ENCODE assay signal across 18 cellular contexts in genomic region chr10:124653311-124653710, GRCh38.
DNase-seq lines count a peak whose midpoint lies in the region; ATAC-seq, FAIRE-seq and TF ChIP-seq lines count a peak whose summit lies in the region.
"Had no signal": no experiment of that assay in that cellular context is flagged by ENCODE, and none has a peak within 500 bp of the region (broad histone marks: within the 10 kb centered on the region; RNA-seq: fewer than 3 reads in every experiment).

No MANE protein-coding gene starts in this region.

- TF ChIP-seq POLR2A in heart left ventricle (IDR thresholded peaks at IDR 0.05) (no peak), uterus (IDR thresholded peaks at IDR 0.05) (no peak)

- no peaks in the 10 kb centered on the region for H3K9me3 ChIP-seq in heart left ventricle
- no peaks in the 10 kb centered on the region for H3K9me3 ChIP-seq in psoas muscle
- no peaks in the 10 kb centered on the region for H3K9me3 ChIP-seq in uterus

- no peak for FAIRE-seq in GM19239 (lab: Jason Lieb, UNC)
- FAIRE-seq: A204.1, TTC549 had no signal

- ATAC-seq in Right ventricle myocardium inferior (no peak), left cardiac atrium (no peak), heart left ventricle (no peak), psoas muscle (no peak), HG02870 (IDR thresholded peaks at IDR 0.05; ENCODE audit: unreplicated experiment) (no peak)
- ATAC-seq: activated T-helper 17 cell treated with anti-CD3 and anti-CD28 coated beads, Interleukin-2, amount 50 U/mL, for 72 hours had no signal

- 56 to 81% (median 72%) methylated on average over 6 to 7 of the region's 7 CpGs for WGBS in heart left ventricle, 4 donors
- WGBS in psoas muscle, 3 donors, result 56 to 70% (median 57%) methylated on average over 7 of the region's 7 CpGs

- H3K36me3 ChIP-seq in heart left ventricle, result peaks cover 0 to 11% (median 0%) of the 10 kb centered on the region in 9 donors
- no peaks in the 10 kb centered on the region for H3K36me3 ChIP-seq in psoas muscle (ENCODE audit: insufficient read depth in 1 of 2, low read depth in 1 of 2)
- H3K36me3 ChIP-seq in uterus, result no peaks in the 10 kb centered on the region
- H3K36me3 ChIP-seq: cardiac muscle cell had no signal

- intact Hi-C loops in Right ventricle myocardium inferior (cut with DNase I) (no loop called here), left cardiac atrium (cut with DNase I) (no loop called here), heart left ventricle (cut with DNase I) (no loop called here), psoas muscle (cut with DNase I) (no loop called here), uterus (cut with DNase I; ENCODE audit: low total_unique reads) (no loop called here)

- no peak for TF ChIP-seq CTCF in heart left ventricle (IDR thresholded peaks at IDR 0.05)
- TF ChIP-seq CTCF in psoas muscle (IDR thresholded peaks at IDR 0.05), result no peak
- no peak for TF ChIP-seq CTCF in uterus (IDR thresholded peaks at IDR 0.05)

- no peak overlapping the region for H3K4me3 ChIP-seq in heart left ventricle
- H3K4me3 ChIP-seq in psoas muscle, result no peak overlapping the region
- H3K4me3 ChIP-seq in uterus, result no peak overlapping the region
- H3K4me3 ChIP-seq: cardiac muscle cell, PC-9 had no signal

- H3K4me1 ChIP-seq in heart left ventricle, result peaks cover 35 to 96% (median 79%) of the 10 kb centered on the region in 12 donors
- H3K4me1 ChIP-seq in psoas muscle, result peaks cover 67% of the 10 kb centered on the region
- H3K4me1 ChIP-seq in uterus, result peaks cover 9 to 15% of the 10 kb centered on the region in 2 donors

- H3K27ac ChIP-seq in heart left ventricle (peak overlapping the region in 11 of 12 donors; percentile 43 to 97 (median 66)), psoas muscle (peak overlapping the region; percentile 58), uterus (peak overlapping the region; percentile 60 to 66)
- H3K27ac ChIP-seq: cardiac muscle cell, PC-9 had no signal

- H3K27me3 ChIP-seq in heart left ventricle (no peaks in the 10 kb centered on the region), psoas muscle (ENCODE audit: insufficient read depth in 3 of 3, low read length in 2 of 3) (no peaks in the 10 kb centered on the region), uterus (no peaks in the 10 kb centered on the region)
- H3K27me3 ChIP-seq: cardiac muscle cell had no signal

- peak; percentile 65 for DNase-seq in Right ventricle myocardium inferior (ENCODE audit: missing footprints)
- no peak for DNase-seq in left cardiac atrium
- peak in 1 of 5 donors; percentile 20 for DNase-seq in heart left ventricle
- DNase-seq in psoas muscle, result no peak
- DNase-seq in uterus, result no peak
- no peak for DNase-seq in NCI-H1694 treated with DMSO at 0.1 percent for 48 hours (lab: John Stamatoyannopoulos, UW)
- no peak for DNase-seq in GM19239 (ENCODE audit: insufficient read length, low spot score)
- DNase-seq: activated CD8-positive, alpha-beta memory T cell treated with anti-CD3 and anti-CD28 coated beads for 24 hours; foreskin fibroblast; mesenchymal stem cell; NCI-H2107; PC-9; stimulated activated CD4-positive, alpha-beta T cell treated with anti-CD3 and anti-CD28 coated beads, Interleukin-1b, Interleukin-23, amount 100 ng/mL, for 48 hours had no signal
